18 cellular contexts compared by ENCODE assay signal in the genomic region with DNA sequence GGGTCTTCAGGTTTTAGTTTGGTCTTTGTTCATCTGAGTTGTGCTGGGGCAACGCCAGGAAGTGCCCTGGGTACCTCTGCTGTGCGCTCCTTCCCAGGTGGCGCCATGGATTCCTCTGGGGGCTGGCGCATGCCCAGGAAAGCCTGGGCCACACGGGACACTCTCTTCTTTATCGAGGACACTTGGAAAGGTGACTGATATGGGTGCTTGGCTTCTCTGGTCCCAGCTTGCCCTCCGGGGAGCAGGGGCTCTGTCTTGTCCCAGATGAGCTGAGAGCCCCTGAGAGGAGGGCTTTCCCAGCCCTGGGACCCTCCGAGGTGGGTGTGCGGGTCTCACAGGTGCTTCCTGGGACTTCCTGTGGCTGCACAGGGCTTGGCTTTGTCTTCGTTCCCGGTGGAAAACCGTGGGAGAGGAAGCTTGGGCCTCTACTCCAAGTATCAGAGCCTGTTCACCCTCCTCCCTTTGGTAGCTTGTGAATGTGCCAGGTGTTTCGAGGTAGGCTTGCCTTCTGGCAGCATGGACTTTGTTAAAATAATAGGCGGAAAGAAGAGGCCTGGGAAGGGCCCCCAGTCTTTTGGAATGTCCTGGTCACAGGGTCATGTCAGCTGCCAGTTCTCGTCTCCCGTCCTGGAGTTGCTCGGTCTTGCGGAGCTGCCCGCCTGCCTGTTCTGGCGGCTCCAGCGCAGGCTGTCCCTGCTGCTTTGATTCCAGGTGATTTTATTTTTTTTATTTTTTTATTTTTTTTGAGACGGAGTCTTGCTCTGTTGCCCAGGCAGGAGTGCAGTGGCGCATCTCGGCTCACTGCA. TPM values are rescaled to one million over a fixed set of nuclear protein-coding genes. Genes with fewer than 3 reads are reported as not detected.
DNase-seq lines count a peak whose midpoint lies in the region; ATAC-seq and TF ChIP-seq lines count a peak whose summit lies in the region.
"Had no signal": no experiment of that assay in that cellular context is flagged by ENCODE, and none has a peak within 500 bp of the region (broad histone marks: within the 10 kb centered on the region; RNA-seq: fewer than 3 reads in every experiment).

No MANE protein-coding gene starts in this region.

- DNase-seq in GM13976 (ENCODE audit: low spot score) (peak; percentile 6), chondrocyte (ENCODE audit: low spot score) (peak; percentile 64), lower lobe of right lung (peak; percentile 25), stomach (no peak), OCI-LY7 (ENCODE audit: low spot score) (no peak), GM03348 (ENCODE audit: low spot score) (no peak)
- DNase-seq: activated B cell treated with CpG ODN at 0.5 μM for 24 hours; activated naive CD4-positive, alpha-beta T cell treated with Interleukin-2 at 50 U/mL for 16 hours; AML-193; immature natural killer cell; NCI-H187 treated with DMSO at 0.1 percent for 48 hours; NCI-H526 had no signal

- H4K20me1 ChIP-seq in OCI-LY7 (ENCODE audit: insufficient read depth, low read length): no peaks in the 10 kb centered on the region

- H3K36me3 ChIP-seq in lower lobe of right lung: peaks cover 58% of the 10 kb centered on the region
- peaks cover 36 to 65% (median 61%) of the 10 kb centered on the region in 4 donors for H3K36me3 ChIP-seq in stomach
- H3K36me3 ChIP-seq in OCI-LY7 (ENCODE audit: insufficient read depth, low read length): peaks cover 51% of the 10 kb centered on the region
- H3K36me3 ChIP-seq: prostate gland had no signal

- H3K4me3 Mint-ChIP-seq in chondrocyte (ENCODE audit: unreplicated experiment): no peak overlapping the region
- H3K4me3 Mint-ChIP-seq: activated B cell treated with CpG ODN at 0.5 μM for 24 hours, immature natural killer cell, T-cell had no signal

- ATAC-seq in lower lobe of right lung (no peak), esophagus mucosa (no peak), HG03139 (IDR thresholded peaks at IDR 0.05; ENCODE audit: unreplicated experiment) (no peak)
- ATAC-seq: Panc1, T-cell had no signal

- H3K4me3 ChIP-seq in lower lobe of right lung (no peak overlapping the region), stomach (no peak overlapping the region), OCI-LY7 (ENCODE audit: low read depth, low read length, poor library complexity, severe bottlenecking) (no peak overlapping the region)
- H3K4me3 ChIP-seq: prostate gland, upper lobe of left lung had no signal

- no peak for TF ChIP-seq CTCF in GM13976 (IDR thresholded peaks at IDR 0.05; ENCODE audit: borderline replicate concordance, control extremely low read depth, extremely low read depth, insufficient read depth, missing control alignments)
- TF ChIP-seq CTCF in chondrocyte (IDR thresholded peaks at IDR 0.05): no peak
- no peak for TF ChIP-seq CTCF in lower lobe of right lung (IDR thresholded peaks at IDR 0.05)
- no peak for TF ChIP-seq CTCF in stomach (IDR thresholded peaks at IDR 0.05)
- TF ChIP-seq CTCF in OCI-LY7 (conservative IDR thresholded peaks at IDR 0.05; ENCODE audit: low read length): no peak

- peaks cover 23% of the 10 kb centered on the region for H3K4me1 Mint-ChIP-seq in chondrocyte (ENCODE audit: low read depth)

- H3K79me2 ChIP-seq in OCI-LY7 (ENCODE audit: insufficient read depth, low read depth, low read length): peaks cover 10% of the 10 kb centered on the region; the same call in 1 of the 2 replicates

- H3K27ac Mint-ChIP-seq in chondrocyte (ENCODE audit: unreplicated experiment): no peak overlapping the region
- H3K27ac Mint-ChIP-seq: activated B cell treated with CpG ODN at 0.5 μM for 24 hours, T-cell had no signal

- WGBS in stomach, 5 donors: 79 to 80% (median 80%) methylated on average over 19 to 24 of the region's 24 CpGs

- H3K9me3 ChIP-seq in lower lobe of right lung (no peaks in the 10 kb centered on the region), stomach (no peaks in the 10 kb centered on the region), OCI-LY7 (ENCODE audit: low read length) (no peaks in the 10 kb centered on the region)
- H3K9me3 ChIP-seq: prostate gland, upper lobe of left lung had no signal

- H3K27me3 ChIP-seq in lower lobe of right lung (ENCODE audit: low read depth) (no peaks in the 10 kb centered on the region), stomach (no peaks in the 10 kb centered on the region)
- H3K27me3 ChIP-seq: upper lobe of left lung had no signal

- no peak for TF ChIP-seq EP300 in stomach (IDR thresholded peaks at IDR 0.05)

- CTCF ChIA-PET in OCI-LY7 (lab: Charles Lee; ENCODE audit: unreplicated experiment): interaction anchor here (1.2 kb wide), 1 partner anchor 57 kb away, joined by 3 read pairs; no protein-coding TSS in a partner anchor

- H3K36me3 Mint-ChIP-seq in chondrocyte (ENCODE audit: low read depth): peaks cover 3% of the 10 kb centered on the region

- intact Hi-C loops in lower lobe of right lung (cut with DNase I): no loop called here
- intact Hi-C loops in stomach (cut with DNase I; ENCODE audit: low total_unique reads): no loop called here
- intact Hi-C loops in OCI-LY7 (cut with micrococcal nuclease; ENCODE audit: unreplicated experiment): no loop called here

- H3K27me3 Mint-ChIP-seq in chondrocyte (ENCODE audit: low read depth): no peaks in the 10 kb centered on the region
- H3K27me3 Mint-ChIP-seq: activated B cell treated with CpG ODN at 0.5 μM for 24 hours, T-cell had no signal

- H3K27ac ChIP-seq in lower lobe of right lung: no peak overlapping the region
- peak overlapping the region in 3 of 5 donors; percentile 42 to 49 (median 49) for H3K27ac ChIP-seq in stomach
- no peak overlapping the region for H3K27ac ChIP-seq in OCI-LY7 (ENCODE audit: low read depth, low read length, poor library complexity, severe bottlenecking)
- H3K27ac ChIP-seq: prostate gland, upper lobe of left lung had no signal

- H3K4me1 ChIP-seq in lower lobe of right lung (peaks cover 22% of the 10 kb centered on the region), stomach (peaks cover 17 to 24% (median 21%) of the 10 kb centered on the region in 4 donors), OCI-LY7 (ENCODE audit: insufficient read depth, low read length, poor library complexity, severe bottlenecking) (peaks cover 44% of the 10 kb centered on the region)

- POLR2A ChIA-PET in OCI-LY7 (lab: Charles Lee): no interaction called here

- H2AFZ ChIP-seq in OCI-LY7 (ENCODE audit: low read length): no peak overlapping the region

- no TSS peak for BruUV-seq in OCI-LY7 (replicated peaks; lab: Mats Ljungman, UMichigan)

- no peaks in the 10 kb centered on the region for H3K9me3 Mint-ChIP-seq in chondrocyte (ENCODE audit: low read depth)
- H3K9me3 Mint-ChIP-seq: activated B cell treated with CpG ODN at 0.5 μM for 24 hours, immature natural killer cell, T-cell had no signal

- in situ Hi-C loops in GM13976 (cut with MboI; ENCODE audit: low sequenced_read_pairs, unreplicated experiment): no loop called here

- H3K9me2 ChIP-seq in OCI-LY7 (ENCODE audit: insufficient read depth, low read length): no peaks in the 10 kb centered on the region

- TF ChIP-seq POLR2A in stomach (IDR thresholded peaks at IDR 0.05): no peak

- no peak overlapping the region for H3K4me2 ChIP-seq in OCI-LY7 (ENCODE audit: low read length)

RNA-seq across cellular contexts. Expression of gene NEAT1, which starts 10.1 kb away (rescaled TPM):
- total RNA-seq in chondrocyte: 333 to 440 TPM (median 377 TPM) in 3 replicates
- 980 TPM for total RNA-seq in lower lobe of right lung
- 1,000 to 10,000 TPM in 2 of 5 donors, 100 to 1,000 TPM in 3; 253 to 2,124 (median 789) TPM for total RNA-seq in stomach
- 1,000 to 10,000 TPM in 1 of 3 donors, 100 to 1,000 TPM in 2; 131 to 1,368 (median 157) TPM for polyA plus RNA-seq in stomach
- total RNA-seq in esophagus mucosa: 389 TPM
- 30.1 and 52.2 TPM in 2 replicates for total RNA-seq in OCI-LY7 (2014; rRNA removed; shearing (Covaris generic))
- 390 and 440 TPM in 2 replicates for total RNA-seq in OCI-LY7 (2022)

RNA-seq across cellular contexts. Expression of gene FRMD8, which starts 26.0 kb away (rescaled TPM):
- total RNA-seq in chondrocyte (43.6 to 49.6 TPM (median 45.5 TPM) in 3 replicates), lower lobe of right lung (22.6 TPM), stomach (100 to 1,000 TPM in 3 of 5 donors, 10 to 100 TPM in 1, 1 to 10 TPM in 1; 9.3 to 340 (median 114) TPM), esophagus mucosa (37.1 TPM), OCI-LY7 (2022) (31.5 and 37.6 TPM in 2 replicates)
- 10 to 100 TPM; 11.8 to 16.3 (median 13.6) TPM for polyA plus RNA-seq in stomach
- total RNA-seq in OCI-LY7 (2014; rRNA removed; shearing (Covaris generic)): 36.7 and 55.8 TPM in 2 replicates

RNA-seq across cellular contexts. Expression of gene SLC25A45, which starts 30.0 kb away (rescaled TPM):
- 11.7 to 14.4 TPM (median 13.1 TPM) in 3 replicates for total RNA-seq in chondrocyte
- 13.0 TPM for total RNA-seq in lower lobe of right lung
- 100 to 1,000 TPM in 1 of 5 donors, 1 to 10 TPM in 4; 1.2 to 101 (median 2.4) TPM for total RNA-seq in stomach
- 1 to 10 TPM; 1.9 to 3.8 (median 3.1) TPM for polyA plus RNA-seq in stomach
- 3.4 TPM for total RNA-seq in esophagus mucosa
- total RNA-seq in OCI-LY7 (2014; rRNA removed; shearing (Covaris generic)): 5.9 and 7.0 TPM in 2 replicates
- total RNA-seq in OCI-LY7 (2022): 20.7 and 24.0 TPM in 2 replicates

RNA-seq across cellular contexts. Expression of gene TIGD3, which starts 57.9 kb away (rescaled TPM):
- 0.10 to 0.18 TPM in 2 of 3 replicates, not detected in the other for total RNA-seq in chondrocyte
- 0.18 TPM for total RNA-seq in lower lobe of right lung
- 1 to 10 TPM in 1 of 5 donors, not detected in 4; 4.5 TPM for total RNA-seq in stomach
- polyA plus RNA-seq in stomach: under 1 TPM in 2 of 3 donors, not detected in 1; 0.25 to 0.44 TPM
- 0.16 TPM for total RNA-seq in esophagus mucosa
- 2.2 and 2.7 TPM in 2 replicates for total RNA-seq in OCI-LY7 (2014; rRNA removed; shearing (Covaris generic))
- total RNA-seq in OCI-LY7 (2022): 2.0 TPM in 2 replicates

Comparison
In these comparisons a context has a peak if more than half of its experiments do, and no peak if none do; other contexts are left out.
1. DNase-seq: peak in GM13976 (single experiment), chondrocyte (single experiment) and lower lobe of right lung (single experiment); none in stomach (single experiment), OCI-LY7 (single experiment) and GM03348 (single experiment).
2. H3K27ac ChIP-seq: peak in stomach (3 of 5); none in lower lobe of right lung (single experiment) and OCI-LY7 (single experiment).